2 cellular contexts compared by ENCODE assay signal in genomic region chr20:62357681-62358080, GRCh38.
TF ChIP-seq lines count a peak whose summit lies in the region.

No MANE protein-coding gene starts in this region.

TF ChIP-seq in liver, 16 proteins besides CTCF, POLR2A, EP300 and RAD21:
- no peak for TF ChIP-seq SP1 (IDR thresholded peaks at IDR 0.05)

TF ChIP-seq in HepG2, 621 proteins besides CTCF, POLR2A, EP300 and RAD21:
- TF ChIP-seq ZKSCAN8 (CRISPR knock-in tag; IDR thresholded peaks at IDR 0.05; ENCODE audit: borderline replicate concordance) (no peak), KLF13 (CRISPR knock-in tag; IDR thresholded peaks at IDR 0.05) (no peak), LCORL (IDR thresholded peaks at IDR 0.05) (no peak), LCORL (CRISPR knock-in tag; IDR thresholded peaks at IDR 0.05) (no peak), MIXL1 (CRISPR knock-in tag; IDR thresholded peaks at IDR 0.05) (no peak), SMAD3 (CRISPR knock-in tag; IDR thresholded peaks at IDR 0.05) (no peak), ZNF136 (CRISPR knock-in tag; IDR thresholded peaks at IDR 0.05; ENCODE audit: low read depth) (no peak), FOXO1 (CRISPR knock-in tag; IDR thresholded peaks at IDR 0.05) (no peak), SYNCRIP (IDR thresholded peaks at IDR 0.05; ENCODE audit: insufficient read depth, low read depth, low read length) (no peak), ZNF281 (CRISPR knock-in tag; IDR thresholded peaks at IDR 0.05; ENCODE audit: borderline replicate concordance) (no peak), MTA3 (CRISPR knock-in tag; IDR thresholded peaks at IDR 0.05) (no peak), ZNF660 (CRISPR knock-in tag; IDR thresholded peaks at IDR 0.05; ENCODE audit: borderline replicate concordance, low read depth) (no peak), ZNF383 (CRISPR knock-in tag; IDR thresholded peaks at IDR 0.05; ENCODE audit: borderline replicate concordance) (no peak), SIN3B (IDR thresholded peaks at IDR 0.05; ENCODE audit: low read length) (no peak), RFX5 (IDR thresholded peaks at IDR 0.05; ENCODE audit: low read depth, low read length) (no peak)
